Comparison of ENCODE assay signal across 8 cellular contexts in genomic region chr12:122793685-122794106, GRCh38. TPM values are rescaled to one million over a fixed set of nuclear protein-coding genes. Genes with fewer than 3 reads are reported as not detected.
DNase-seq lines count a peak whose midpoint lies in the region; ATAC-seq and TF ChIP-seq lines count a peak whose summit lies in the region.

No MANE protein-coding gene starts in this region.

- H3K4me1 ChIP-seq in Peyer's patch (no peaks in the 10 kb centered on the region), mesenchymal stem cell (ENCODE audit: control insufficient read depth, insufficient read depth, low read depth, low read length) (no peaks in the 10 kb centered on the region)

- 21% methylated on average over 9 of the region's 10 CpGs for WGBS in mesenchymal stem cell

- H2BK120ac ChIP-seq in mesenchymal stem cell (ENCODE audit: low read depth, low read length): no peak overlapping the region

- no peaks in the 10 kb centered on the region for H3K9me3 ChIP-seq in Peyer's patch
- no peaks in the 10 kb centered on the region for H3K9me3 ChIP-seq in mesenchymal stem cell (ENCODE audit: control insufficient read depth, low read length)

- no peak overlapping the region for H3K4me3 ChIP-seq in Jurkat, Clone E6-1 (ENCODE audit: low read length)
- H3K4me3 ChIP-seq in Peyer's patch (no peak overlapping the region), mesenchymal stem cell (ENCODE audit: insufficient read depth in 1 of 2, low read depth in 1 of 2, low read length in 2 of 2) (no peak overlapping the region)

- H2AK5ac ChIP-seq in mesenchymal stem cell (ENCODE audit: low read length, severe bottlenecking): no peak overlapping the region

- no peak overlapping the region for H2AFZ ChIP-seq in mesenchymal stem cell (ENCODE audit: low read depth, low read length)

- no peak overlapping the region for H2BK5ac ChIP-seq in mesenchymal stem cell (ENCODE audit: low read depth, low read length, poor library complexity, severe bottlenecking)

- H4K91ac ChIP-seq in mesenchymal stem cell (ENCODE audit: low read length): no peak overlapping the region

- no peak overlapping the region for H3K23ac ChIP-seq in mesenchymal stem cell (ENCODE audit: low read length in 2 of 2)

- H3K27ac ChIP-seq in Peyer's patch: no peak overlapping the region
- no peak overlapping the region for H3K27ac ChIP-seq in mesenchymal stem cell (ENCODE audit: low read length, poor library complexity, severe bottlenecking)

- no peak overlapping the region for H2BK12ac ChIP-seq in mesenchymal stem cell (ENCODE audit: low read length in 2 of 2)

- no peak overlapping the region for H4K8ac ChIP-seq in mesenchymal stem cell (ENCODE audit: low read length)

- H3K4me2 ChIP-seq in mesenchymal stem cell (ENCODE audit: low read length, poor library complexity, severe bottlenecking): no peak overlapping the region

- H3K79me1 ChIP-seq in mesenchymal stem cell (replicated peaks; ENCODE audit: low read length, poor library complexity, severe bottlenecking): no peaks in the 10 kb centered on the region

- no peak for TF ChIP-seq POLR2A in Peyer's patch (IDR thresholded peaks at IDR 0.05)

- H3K14ac ChIP-seq in mesenchymal stem cell (ENCODE audit: low read length in 2 of 2): no peak overlapping the region

- no peak overlapping the region for H3K18ac ChIP-seq in mesenchymal stem cell (ENCODE audit: low read depth in 1 of 2, low read length in 2 of 2)

- no peak for ATAC-seq in GM21381 (IDR thresholded peaks at IDR 0.05; ENCODE audit: unreplicated experiment)

- H3K36me3 ChIP-seq in Peyer's patch (no peaks in the 10 kb centered on the region), mesenchymal stem cell (ENCODE audit: control insufficient read depth in 1 of 2, insufficient read depth in 2 of 2, low read depth in 1 of 2, low read length in 2 of 2) (no peaks in the 10 kb centered on the region)

- H2BK15ac ChIP-seq in mesenchymal stem cell (ENCODE audit: low read depth, poor library complexity, severe bottlenecking): no peak overlapping the region

- H3K9ac ChIP-seq in mesenchymal stem cell (ENCODE audit: low read length): peak overlapping the region; percentile 14

- H3K4ac ChIP-seq in mesenchymal stem cell (ENCODE audit: low read depth in 1 of 2, low read length in 2 of 2): no peak overlapping the region

- DNase-seq in NCI-H1436 (lab: John Stamatoyannopoulos, UW): peak; percentile 51
- DNase-seq in NCI-H1436 treated with DMSO at 0.1 percent for 48 hours (lab: John Stamatoyannopoulos, UW): no peak
- peak; percentile 64 for DNase-seq in Jurkat, Clone E6-1 (ENCODE audit: low read depth, low spot score)
- no peak for DNase-seq in Peyer's patch
- peak; percentile 57 for DNase-seq in dedifferentiated amniotic fluid mesenchymal stem cell (ENCODE audit: extremely low spot score)
- DNase-seq in mesenchymal stem cell: peak; percentile 51
- DNase-seq in effector CD4-positive, alpha-beta T cell: no peak

- peak; percentile 64 to 88 (median 80) for TF ChIP-seq CTCF in Peyer's patch (IDR thresholded peaks at IDR 0.05)

- H3K27me3 ChIP-seq in Peyer's patch (no peaks in the 10 kb centered on the region), mesenchymal stem cell (ENCODE audit: control insufficient read depth in 1 of 2, insufficient read depth in 1 of 2, low read length in 2 of 2) (no peaks in the 10 kb centered on the region)

RNA-seq across cellular contexts. Expression of gene CCDC62, which starts 19.3 kb away (rescaled TPM):
- 1.7 TPM for polyA plus RNA-seq in Jurkat, Clone E6-1 (2012; ENCODE audit: insufficient read depth, insufficient read length)
- 1 to 10 TPM in 2 of 4 donors, under 1 TPM in 1, not detected in 1; 0.35 to 8.3 (median 1.1) TPM for total RNA-seq in Peyer's patch
- polyA plus RNA-seq in mesenchymal stem cell (2013, experiment 1 of 2): 0.07 TPM
- 0.07 TPM for polyA plus RNA-seq in mesenchymal stem cell (2013, experiment 2 of 2)

RNA-seq across cellular contexts. Expression of gene DENR, which starts 41.1 kb away (rescaled TPM):
- 68.3 TPM for polyA plus RNA-seq in Jurkat, Clone E6-1 (2012; ENCODE audit: insufficient read depth, insufficient read length)
- total RNA-seq in Peyer's patch: 10 to 100 TPM; 15.7 to 27.7 (median 22.4) TPM
- polyA plus RNA-seq in mesenchymal stem cell (2013, experiment 1 of 2): 48.0 TPM
- 49.1 TPM for polyA plus RNA-seq in mesenchymal stem cell (2013, experiment 2 of 2)

RNA-seq across cellular contexts. Expression of gene HIP1R, which starts 41.6 kb away (rescaled TPM):
- 21.0 TPM for polyA plus RNA-seq in Jurkat, Clone E6-1 (2012; ENCODE audit: insufficient read depth, insufficient read length)
- total RNA-seq in Peyer's patch: 100 to 1,000 TPM; 208 to 265 (median 238) TPM
- 4.6 TPM for polyA plus RNA-seq in mesenchymal stem cell (2013, experiment 1 of 2)
- polyA plus RNA-seq in mesenchymal stem cell (2013, experiment 2 of 2): 5.0 TPM

Comparison
In these comparisons a context has a peak if more than half of its experiments do, and no peak if none do; other contexts are left out.
1. DNase-seq: peak in NCI-H1436 (single experiment), Jurkat, Clone E6-1 (single experiment), dedifferentiated amniotic fluid mesenchymal stem cell (single experiment) and mesenchymal stem cell (single experiment); none in NCI-H1436 treated with DMSO at 0.1 percent for 48 hours (single experiment), Peyer's patch (0 of 3) and effector CD4-positive, alpha-beta T cell (single experiment).